ENCODE assay signal across 8 cellular contexts in the genomic region with DNA sequence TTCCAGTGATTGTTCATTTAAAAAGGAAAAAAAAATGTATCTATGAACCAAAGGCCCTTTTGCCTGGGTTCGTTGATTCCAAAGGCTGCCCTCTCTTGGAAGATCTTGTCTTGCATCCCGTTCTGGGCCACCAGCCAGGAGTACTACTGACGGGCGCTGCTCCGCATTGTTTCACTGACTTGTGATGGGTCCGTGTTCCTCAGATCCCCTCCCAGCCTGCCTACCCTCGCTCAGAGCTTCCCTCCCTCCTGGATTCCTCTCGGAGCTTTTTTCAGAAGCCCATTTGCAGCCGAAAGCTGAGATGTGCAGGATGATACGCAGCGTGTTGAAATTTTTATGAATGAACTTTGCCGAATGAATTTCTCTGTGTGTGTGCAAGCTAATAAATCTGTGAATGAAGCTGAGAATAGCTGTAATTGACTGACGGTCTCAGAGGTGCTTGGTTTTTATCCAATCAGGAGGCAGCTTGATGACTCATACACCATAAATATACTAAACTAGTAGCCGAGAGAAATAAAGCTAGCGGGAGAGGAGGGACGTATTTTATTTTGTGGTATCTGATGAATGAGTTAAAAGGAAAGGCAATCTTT. TPM values are rescaled to one million over a fixed set of nuclear protein-coding genes. Genes with fewer than 3 reads are reported as not detected.
DNase-seq lines count a peak whose midpoint lies in the region; ATAC-seq and TF ChIP-seq lines count a peak whose summit lies in the region.

A gene with protein sequence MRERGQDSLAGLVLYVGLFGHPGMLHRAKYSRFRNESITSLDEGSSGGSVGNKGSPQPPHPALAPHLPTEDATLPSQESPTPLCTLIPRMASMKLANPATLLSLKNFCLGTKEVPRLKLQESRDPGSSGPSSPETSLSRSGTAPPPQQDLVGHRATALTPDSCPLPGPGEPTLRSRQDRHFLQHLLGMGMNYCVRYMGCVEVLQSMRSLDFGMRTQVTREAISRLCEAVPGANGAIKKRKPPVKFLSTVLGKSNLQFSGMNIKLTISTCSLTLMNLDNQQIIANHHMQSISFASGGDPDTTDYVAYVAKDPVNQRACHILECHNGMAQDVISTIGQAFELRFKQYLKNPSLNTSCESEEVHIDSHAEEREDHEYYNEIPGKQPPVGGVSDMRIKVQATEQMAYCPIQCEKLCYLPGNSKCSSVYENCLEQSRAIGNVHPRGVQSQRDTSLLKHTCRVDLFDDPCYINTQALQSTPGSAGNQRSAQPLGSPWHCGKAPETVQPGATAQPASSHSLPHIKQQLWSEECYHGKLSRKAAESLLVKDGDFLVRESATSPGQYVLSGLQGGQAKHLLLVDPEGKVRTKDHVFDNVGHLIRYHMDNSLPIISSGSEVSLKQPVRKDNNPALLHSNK (minus strand): TSS at position 396 of the 590 bp plus-strand sequence. CDS start 904 bp downstream, outside the sequence.

- peak within 1 kb of the TSS; percentile 7 to 23 for H3K27ac Mint-ChIP-seq in effector memory CD8-positive, alpha-beta T cell
- peak within 1 kb of the TSS; percentile 88 for H3K27ac Mint-ChIP-seq in stimulated activated effector memory CD8-positive, alpha-beta T cell treated with anti-CD3 and anti-CD28 coated beads, Interleukin-12 subunit alpha, Interleukin-12 subunit beta, amount 100 ng/mL, for 72 hours

- TF ChIP-seq RAD21 in IMR-90 (IDR thresholded peaks at IDR 0.05; ENCODE audit: low read length), result no peak; the same call in 1 of the 2 replicates

- 0% methylated on average over 10 of the region's 16 CpGs; no CpG with 5 or more reads in 1 of the 2 experiments for WGBS in IMR-90 (ENCODE audit: extremely low coverage in 2 of 2, insufficient read length in 1 of 2), 2 experiments

- H3K27me3 ChIP-seq in IMR-90 (ENCODE audit: control insufficient read depth, insufficient read depth, low read length) (no peaks in the 10 kb centered on the region), left lung (peaks cover 0 to 45% of the 10 kb centered on the region in 2 donors)

- peaks cover 6 to 31% of the 10 kb centered on the region in 2 experiments; a peak in 2 of 4 replicates for H3K79me1 ChIP-seq in IMR-90 (ENCODE audit: low read depth in 1 of 2, low read length in 2 of 2)

- peaks cover 26 to 27% of the 10 kb centered on the region in 2 donors for H3K4me1 Mint-ChIP-seq in effector memory CD8-positive, alpha-beta T cell (ENCODE audit: low read depth in 2 of 2)
- H3K4me1 Mint-ChIP-seq in stimulated activated effector memory CD8-positive, alpha-beta T cell treated with anti-CD3 and anti-CD28 coated beads, Interleukin-12 subunit alpha, Interleukin-12 subunit beta, amount 100 ng/mL, for 72 hours, result peaks cover 49% of the 10 kb centered on the region

- peak within 1 kb of the TSS; percentile 50; the same call in 1 of the 3 replicates for H2BK15ac ChIP-seq in IMR-90 (ENCODE audit: low read depth, low read length)

- peak within 1 kb of the TSS; percentile 32 for H2AK5ac ChIP-seq in IMR-90 (ENCODE audit: low read depth, low read length)

- H3K9me3 Mint-ChIP-seq in effector memory CD8-positive, alpha-beta T cell, result no peaks in the 10 kb centered on the region
- no peaks in the 10 kb centered on the region for H3K9me3 Mint-ChIP-seq in stimulated activated effector memory CD8-positive, alpha-beta T cell treated with anti-CD3 and anti-CD28 coated beads, Interleukin-12 subunit alpha, Interleukin-12 subunit beta, amount 100 ng/mL, for 72 hours

- H2BK5ac ChIP-seq in IMR-90 (ENCODE audit: low read depth, low read length, poor library complexity, severe bottlenecking), result peak within 1 kb of the TSS; percentile 71

- no peaks in the 10 kb centered on the region for H3K36me3 ChIP-seq in IMR-90 (ENCODE audit: control insufficient read depth, insufficient read depth, low read length)
- H3K36me3 ChIP-seq in SK-N-MC (ENCODE audit: insufficient read depth, low read length), result no peaks in the 10 kb centered on the region
- no peaks in the 10 kb centered on the region for H3K36me3 ChIP-seq in left lung

- TF ChIP-seq CTCF in 22Rv1 (IDR thresholded peaks at IDR 0.05), result peak; percentile 54
- peak; percentile 39 for TF ChIP-seq CTCF in IMR-90 (conservative IDR thresholded peaks at IDR 0.05; ENCODE audit: low read depth, low read length)
- no peak for TF ChIP-seq CTCF in left lung (IDR thresholded peaks at IDR 0.05)

- peak within 1 kb of the TSS; percentile 87 for H3K4me2 ChIP-seq in IMR-90 (ENCODE audit: low read depth, low read length)

- peak within 1 kb of the TSS; percentile 59 for H3K56ac ChIP-seq in IMR-90 (ENCODE audit: extremely low read depth, insufficient read depth, low read length)

- peak within 1 kb of the TSS; percentile 82 for H3K14ac ChIP-seq in IMR-90 (replicated peaks; ENCODE audit: low read depth, low read length)

- H3K4ac ChIP-seq in IMR-90 (ENCODE audit: low read depth, low read length), result peak within 1 kb of the TSS; percentile 49

- peak; percentile 58 for DNase-seq in GM04504 (ENCODE audit: low read depth)
- peak; percentile 86 for DNase-seq in IMR-90
- peak; percentile 69 for DNase-seq in SK-N-MC (ENCODE audit: low read depth, low spot score)
- no peak for DNase-seq in effector memory CD8-positive, alpha-beta T cell
- peak in 1 of 2 donors; percentile 53 for DNase-seq in left lung
- peak in 1 of 2 donors; percentile 60 for DNase-seq in stimulated activated effector memory CD8-positive, alpha-beta T cell treated with anti-CD3 and anti-CD28 coated beads, Interleukin-12 subunit alpha, Interleukin-12 subunit beta, amount 100 ng/mL, for 72 hours (ENCODE audit: low spot score in 2 of 2)
- DNase-seq in mesenteric fat pad (ENCODE audit: low spot score), result no peak

- H3K9me3 ChIP-seq in IMR-90 (ENCODE audit: control insufficient read depth, insufficient read depth, low read length) (no peaks in the 10 kb centered on the region), SK-N-MC (ENCODE audit: low read depth, low read length) (no peaks in the 10 kb centered on the region), left lung (no peaks in the 10 kb centered on the region)

- H4K5ac ChIP-seq in IMR-90 (ENCODE audit: low read depth, low read length), result peak within 1 kb of the TSS; percentile 38; the same call in 1 of the 2 replicates

- H3K27ac ChIP-seq in 22Rv1, result peak within 1 kb of the TSS; percentile 47
- peak within 1 kb of the TSS; percentile 65 for H3K27ac ChIP-seq in IMR-90 (ENCODE audit: insufficient read depth, low read length)
- no peak within 1 kb of the TSS for H3K27ac ChIP-seq in SK-N-MC
- no peak within 1 kb of the TSS for H3K27ac ChIP-seq in left lung

- POLR2A ChIA-PET in IMR-90 (lab: Charles Lee; ENCODE audit: unreplicated experiment), result interaction anchor here (0.5 to 1.4 kb wide), 2 partner anchors 86 to 1353 kb away, joined by 3 to 17 read pairs; a partner anchor contains a TSS

- peak within 1 kb of the TSS; percentile 92 for H2AFZ ChIP-seq in IMR-90 (replicated peaks; ENCODE audit: low read length, poor library complexity)

- peak within 1 kb of the TSS; percentile 80 to 83 for H3K4me3 Mint-ChIP-seq in effector memory CD8-positive, alpha-beta T cell
- H3K4me3 Mint-ChIP-seq in stimulated activated effector memory CD8-positive, alpha-beta T cell treated with anti-CD3 and anti-CD28 coated beads, Interleukin-12 subunit alpha, Interleukin-12 subunit beta, amount 100 ng/mL, for 72 hours, result peak within 1 kb of the TSS; percentile 73

- peak; percentile 53 for ATAC-seq in IMR-90 (ENCODE audit: low read depth)
- ATAC-seq in effector memory CD8-positive, alpha-beta T cell (replicated peaks), result peak; percentile 62
- peak; percentile 82 for ATAC-seq in left lung
- peak; percentile 60 for ATAC-seq in stimulated activated effector memory CD8-positive, alpha-beta T cell treated with anti-CD3 and anti-CD28 coated beads, Interleukin-12 subunit alpha, Interleukin-12 subunit beta, amount 100 ng/mL, for 72 hours

- H4K20me1 ChIP-seq in IMR-90 (ENCODE audit: insufficient read depth, low read length), result no peaks in the 10 kb centered on the region

- peak within 1 kb of the TSS; percentile 53; the same call in 1 of the 2 replicates for H2BK20ac ChIP-seq in IMR-90 (ENCODE audit: low read depth, low read length)

- H4K91ac ChIP-seq in IMR-90 (ENCODE audit: insufficient read depth, low read depth, low read length), result peak within 1 kb of the TSS; percentile 24

- peak within 1 kb of the TSS; percentile 38 for H2AK9ac ChIP-seq in IMR-90 (replicated peaks; ENCODE audit: low read depth, low read length, poor library complexity)

- H4K8ac ChIP-seq in IMR-90 (ENCODE audit: low read depth in 2 of 2, low read length in 2 of 2), result peak within 1 kb of the TSS; percentile 1 to 50; a peak in 3 of 4 replicates

- CTCF ChIA-PET in IMR-90 (lab: Yijun Ruan, JAX), result interaction anchor here (0.8 to 5.4 kb wide), 6 partner anchors 9 to 103 kb away, joined by 3 to 36 read pairs (median 6); a partner anchor contains a TSS

- H3K9ac ChIP-seq in IMR-90 (ENCODE audit: low read depth, low read length), result peak within 1 kb of the TSS; percentile 35
- no peak within 1 kb of the TSS for H3K9ac ChIP-seq in SK-N-MC (ENCODE audit: insufficient read length)

- H3K27me3 Mint-ChIP-seq in effector memory CD8-positive, alpha-beta T cell, result peaks cover 14 to 25% of the 10 kb centered on the region in 2 donors

- intact Hi-C loops in IMR-90 (cut with micrococcal nuclease), result loop anchor here (1.0 to 10.0 kb wide), 2 partner anchors 101 to 249 kb away; no protein-coding TSS in a partner anchor
- intact Hi-C loops in left lung (cut with DNase I), result no loop called here

- TF ChIP-seq POLR2A in IMR-90 (IDR thresholded peaks at IDR 0.05; ENCODE audit: low read depth, low read length), result no peak

- H3K4me1 ChIP-seq in IMR-90 (ENCODE audit: control insufficient read depth, insufficient read depth, low read length), result peaks cover 13% of the 10 kb centered on the region
- peaks cover 11 to 21% of the 10 kb centered on the region in 2 donors for H3K4me1 ChIP-seq in left lung

- H3K18ac ChIP-seq in IMR-90 (ENCODE audit: low read depth, low read length), result peak within 1 kb of the TSS; percentile 6; the same call in 1 of the 2 replicates

- in situ Hi-C loops in IMR-90 (cut with MboI; ENCODE audit: low sequenced_read_pairs), result loop anchor here (5.0 to 25.0 kb wide), 2 partner anchors 86 to 601 kb away; a partner anchor contains a TSS

- H3K4me3 ChIP-seq in IMR-90 (ENCODE audit: insufficient read depth, low read depth, low read length) (peak within 1 kb of the TSS; percentile 60), SK-N-MC (peak within 1 kb of the TSS; percentile 71), left lung (peak within 1 kb of the TSS; percentile 35 to 40)

- no TSS peak for BruUV-seq in IMR-90 (replicated peaks; lab: Mats Ljungman, UMichigan)

- H3K23ac ChIP-seq in IMR-90 (ENCODE audit: low read depth, low read length), result peak within 1 kb of the TSS; percentile 15

- H3K9me1 ChIP-seq in IMR-90 (ENCODE audit: insufficient read depth, low read length), result peaks cover 22% of the 10 kb centered on the region

- H2BK120ac ChIP-seq in IMR-90 (ENCODE audit: low read depth, low read length), result peak within 1 kb of the TSS; percentile 70

- dilution Hi-C loops in IMR-90 (cut with HindIII; ENCODE audit: low sequenced_read_pairs, unreplicated experiment), result no loop called here

- H3K36me3 Mint-ChIP-seq in effector memory CD8-positive, alpha-beta T cell (ENCODE audit: insufficient read depth), result no peaks in the 10 kb centered on the region
- H3K36me3 Mint-ChIP-seq in stimulated activated effector memory CD8-positive, alpha-beta T cell treated with anti-CD3 and anti-CD28 coated beads, Interleukin-12 subunit alpha, Interleukin-12 subunit beta, amount 100 ng/mL, for 72 hours, result peaks cover 5% of the 10 kb centered on the region

RNA-seq across cellular contexts. Expression of the gene that starts here (rescaled TPM):
- total RNA-seq in IMR-90 (2012; rRNA removed) (2.5 and 2.7 TPM in 2 replicates), left lung (under 1 TPM; 0.44 to 0.47 TPM), mesenteric fat pad (not detected)
- polyA plus RNA-seq in IMR-90 (2012; rRNA removed), result 0.91 and 0.95 TPM in 2 replicates
- polyA plus RNA-seq in IMR-90 (2012; cell fraction: cytosol; rRNA removed), result 0.34 and 0.49 TPM in 2 replicates
- polyA plus RNA-seq in IMR-90 (2012; cell fraction: nucleus; rRNA removed; ENCODE audit: low replicate concordance), result 0.65 and 2.8 TPM in 2 replicates

Comparison
In these comparisons a context has a peak if more than half of its experiments do, and no peak if none do; other contexts are left out.
1. Peak in ATAC-seq and H3K4me3 ChIP-seq in left lung; RNA of the gene not detected or under 1 TPM.
2. H3K27ac ChIP-seq: peak in 22Rv1 (single experiment) and IMR-90 (single experiment); none in SK-N-MC (single experiment) and left lung (0 of 2).
3. CTCF ChIP-seq: peak in 22Rv1 (single experiment) and IMR-90 (single experiment); none in left lung (0 of 2).
4. DNase-seq: peak in GM04504 (single experiment), IMR-90 (single experiment) and SK-N-MC (single experiment); none in effector memory CD8-positive, alpha-beta T cell (0 of 3) and mesenteric fat pad (single experiment).
5. Peak in every context shown above with its lines, with median percentiles within 50 percentile points of each other: ATAC-seq and H3K4me3 ChIP-seq.